Comparison of ENCODE assay signal across 1 cellular context in genomic region chr5:134553816-134554215, GRCh38.
TF ChIP-seq lines count a peak whose summit lies in the region.

No MANE protein-coding gene starts in this region.

TF ChIP-seq in GM12878, 131 proteins besides CTCF, POLR2A, EP300 and RAD21:
- TF ChIP-seq STAT1 (conservative IDR thresholded peaks at IDR 0.05) (no peak), ATF3 (IDR thresholded peaks at IDR 0.05; ENCODE audit: borderline replicate concordance, extremely low read depth, low read depth, low read length) (no peak), LARP7 (IDR thresholded peaks at IDR 0.05) (no peak), REST (IDR thresholded peaks at IDR 0.05; ENCODE audit: low read depth, low read length) (no peak), NR2C2 (IDR thresholded peaks at IDR 0.05; ENCODE audit: borderline replicate concordance, control insufficient read depth, insufficient read length, low read depth) (no peak), RBBP5 (conservative IDR thresholded peaks at IDR 0.05) (no peak), CBX5 (IDR thresholded peaks at IDR 0.05; ENCODE audit: low read depth) (no peak), E4F1 (IDR thresholded peaks at IDR 0.05; ENCODE audit: borderline replicate concordance, partially characterized antibody) (no peak), BCL11A (IDR thresholded peaks at IDR 0.05; ENCODE audit: low read depth, low read length) (no peak), ZNF207 (IDR thresholded peaks at IDR 0.05; ENCODE audit: borderline replicate concordance) (no peak), NRF1 (conservative IDR thresholded peaks at IDR 0.05; ENCODE audit: low read depth, low read length) (no peak), GATAD2B (conservative IDR thresholded peaks at IDR 0.05; ENCODE audit: low read depth) (no peak), BHLHE40 (IDR thresholded peaks at IDR 0.05; ENCODE audit: borderline replicate concordance in 1 of 2, low read depth in 2 of 2, low read length in 1 of 2) (no peak), EED (IDR thresholded peaks at IDR 0.05; ENCODE audit: low read depth) (no peak), SREBF2 (IDR thresholded peaks at IDR 0.05; ENCODE audit: low read length) (no peak)
